26 cellular contexts compared by ENCODE assay signal in genomic region chr12:104801427-104801826, GRCh38.
"Had no signal": no experiment of that assay in that cellular context is flagged by ENCODE, and none has a peak within 500 bp of the region (broad histone marks: within the 10 kb centered on the region; RNA-seq: fewer than 3 reads in every experiment).

No MANE protein-coding gene starts in this region.

- H3K27ac ChIP-seq: neutrophil, parathyroid adenoma, psoas muscle, right lobe of liver, sigmoid colon, stomach, thoracic aorta, thyroid gland, tibial nerve, upper lobe of left lung, vagina had no signal

- H3K9me3 ChIP-seq: neutrophil, psoas muscle, right lobe of liver, sigmoid colon, stomach, thoracic aorta, thyroid gland, tibial nerve, upper lobe of left lung, vagina had no signal

- FAIRE-seq: urothelium cell line had no signal

- H3K27me3 ChIP-seq: neutrophil, right lobe of liver, sigmoid colon, stomach, thyroid gland, tibial nerve, upper lobe of left lung, vagina had no signal

- ATAC-seq: natural killer cell treated with Interleukin-12 subunit alpha and Interleukin-12 subunit beta and Interleukin-15 and Interleukin-18, amount 100 ng/mL, for 72 hours; psoas muscle; right cardiac atrium; right lobe of liver; stimulated activated effector memory CD8-positive, alpha-beta T cell treated with anti-CD3 and anti-CD28 coated beads, Interleukin-12 subunit alpha, Interleukin-12 subunit beta, amount 100 ng/mL, for 72 hours; stimulated activated naive B cell treated with anti-CD40 and anti-IgM and Interleukin-4, amounts not matched to agents 10 μg/mL and 1 μg/mL and 100 μg/mL, for 72 hours had no signal

- H3K4me1 ChIP-seq: parathyroid adenoma, psoas muscle, right lobe of liver, sigmoid colon, thyroid gland, tibial nerve, upper lobe of left lung, vagina had no signal

- H3K79me2 ChIP-seq: parathyroid adenoma had no signal

- H2AFZ ChIP-seq: parathyroid adenoma had no signal

- DNase-seq: nephron progenitor cell; nucleus accumbens; posterior cingulate gyrus; psoas muscle; right cardiac atrium; right lobe of liver; sigmoid colon; small intestine; stimulated activated CD4-positive, alpha-beta T cell treated with anti-CD3 and anti-CD28 coated beads, Interleukin-15, amount 100 ng/mL, for 24 hours; stimulated activated CD4-positive, alpha-beta T cell treated with anti-CD3 and anti-CD28 coated beads, Interleukin-2, amount 100 ng/mL, for 24 hours; stimulated activated CD4-positive, alpha-beta T cell treated with anti-CD3 and anti-CD28 coated beads, Interleukin-2, amount 100 ng/mL, for 48 hours; stimulated activated CD4-positive, alpha-beta T cell treated with anti-CD3 and anti-CD28 coated beads, Interleukin-4, amount 100 ng/mL, for 24 hours; stimulated activated naive B cell treated with anti-CD40 and anti-IgM and Interleukin-4, amounts not matched to agents 10 μg/mL and 1 μg/mL and 100 μg/mL, for 72 hours; stimulated activated naive CD4-positive, alpha-beta T cell treated with Interleukin-2 at 50 U/mL for 16 hours; stomach; thyroid gland; trophoblast cell; upper lobe of left lung had no signal

- H3K4me3 ChIP-seq: psoas muscle, right lobe of liver, sigmoid colon, stomach, thoracic aorta, thyroid gland, tibial nerve, upper lobe of left lung, vagina had no signal

- H3K9ac ChIP-seq: parathyroid adenoma had no signal

- H3K36me3 ChIP-seq: neutrophil, sigmoid colon, stomach, thoracic aorta, thyroid gland, tibial nerve, upper lobe of left lung, vagina had no signal
